1 cellular context compared by ENCODE assay signal in genomic region chr18:49566217-49566616, GRCh38.
TF ChIP-seq lines count a peak whose summit lies in the region.

No MANE protein-coding gene starts in this region.

TF ChIP-seq in SK-N-SH, 30 proteins besides CTCF, POLR2A, EP300 and RAD21 (continued from another document):
- no peak for TF ChIP-seq FOSL2 (IDR thresholded peaks at IDR 0.05; ENCODE audit: borderline replicate concordance, low read depth)
- no peak for TF ChIP-seq GABPA (IDR thresholded peaks at IDR 0.05; ENCODE audit: low read depth)
- TF ChIP-seq POLR2AphosphoS5 (IDR thresholded peaks at IDR 0.05; ENCODE audit: low read depth, low read length): no peak
- no peak for TF ChIP-seq EZH2phosphoT487 (IDR thresholded peaks at IDR 0.05; ENCODE audit: borderline replicate concordance, low read depth)
